Comparison of ENCODE assay signal across 8 cellular contexts in the genomic region with DNA sequence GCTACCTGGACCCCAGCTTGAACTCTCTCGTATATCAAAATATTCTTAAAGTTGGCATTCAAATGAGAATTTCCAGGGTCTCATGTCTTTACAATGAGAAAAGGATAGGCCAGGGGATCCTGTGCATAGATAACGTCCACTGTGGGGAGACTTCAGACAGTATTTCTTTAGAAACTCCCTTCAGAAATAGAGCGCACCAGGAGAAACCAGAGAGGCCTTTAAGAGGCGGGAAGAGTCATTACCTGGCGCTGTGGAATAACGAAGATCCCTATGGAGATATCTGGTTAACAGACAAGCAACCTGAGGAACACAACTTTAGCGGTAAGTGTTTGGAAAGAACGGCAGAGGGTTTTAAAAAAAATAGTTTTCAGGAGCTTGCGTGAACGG. TPM values are rescaled to one million over a fixed set of nuclear protein-coding genes. Genes with fewer than 3 reads are reported as not detected.
DNase-seq lines count a peak whose midpoint lies in the region; ATAC-seq, FAIRE-seq and TF ChIP-seq lines count a peak whose summit lies in the region.

No MANE protein-coding gene starts in this region.

- H3K36me3 ChIP-seq in breast epithelium (no peaks in the 10 kb centered on the region), lower lobe of right lung (no peaks in the 10 kb centered on the region)

- intact Hi-C loops in breast epithelium (cut with DNase I; ENCODE audit: low total_unique reads) (no loop called here), lower lobe of right lung (cut with DNase I) (no loop called here)

- H3K4me3 ChIP-seq in breast epithelium (peak overlapping the region; percentile 44 to 64 (median 51)), lower lobe of right lung (peak overlapping the region; percentile 58)

- DNase-seq in DMS79 (lab: John Stamatoyannopoulos, UW) (peak; percentile 0), breast epithelium (ENCODE audit: low spot score in 2 of 2) (no peak), lower lobe of right lung (no peak), urothelium cell line (ENCODE audit: low spot score) (peak; percentile 1), substantia nigra (lab: John Stamatoyannopoulos, UW) (no peak), AG08396 (ENCODE audit: low spot score) (no peak)

- no peak for TF ChIP-seq CTCF in breast epithelium (IDR thresholded peaks at IDR 0.05)
- no peak for TF ChIP-seq CTCF in lower lobe of right lung (IDR thresholded peaks at IDR 0.05)

- H3K27me3 ChIP-seq in breast epithelium (peaks cover 0 to 44% of the 10 kb centered on the region in 2 donors), lower lobe of right lung (ENCODE audit: low read depth) (no peaks in the 10 kb centered on the region)

- H3K9me3 Mint-ChIP-seq in IgD-negative memory B cell, result no peaks in the 10 kb centered on the region

- H3K27ac ChIP-seq in breast epithelium, result no peak overlapping the region
- H3K27ac ChIP-seq in lower lobe of right lung, result no peak overlapping the region
- no peak overlapping the region for H3K27ac ChIP-seq in substantia nigra (ENCODE audit: low read depth, low read length, poor library complexity, severe bottlenecking)

- no peaks in the 10 kb centered on the region for H3K9me3 ChIP-seq in breast epithelium
- no peaks in the 10 kb centered on the region for H3K9me3 ChIP-seq in lower lobe of right lung

- no peak for FAIRE-seq in urothelium cell line (lab: Jason Lieb, UNC)

- H3K4me1 Mint-ChIP-seq in IgD-negative memory B cell, result peaks cover 9 to 10% (median 10%) of the 10 kb centered on the region in 3 donors

- H3K4me3 Mint-ChIP-seq in IgD-negative memory B cell, result peak overlapping the region; percentile 90 to 96 (median 92)

- ATAC-seq in GM21423 (IDR thresholded peaks at IDR 0.05; ENCODE audit: unreplicated experiment) (peak; percentile 23), lower lobe of right lung (peak; percentile 6 to 41)

- H3K36me3 Mint-ChIP-seq in IgD-negative memory B cell, result no peaks in the 10 kb centered on the region

- peak overlapping the region in 2 of 3 donors; percentile 84 to 96 for H3K27ac Mint-ChIP-seq in IgD-negative memory B cell

- H3K4me1 ChIP-seq in breast epithelium (no peaks in the 10 kb centered on the region), lower lobe of right lung (no peaks in the 10 kb centered on the region)

- no peak for TF ChIP-seq POLR2A in breast epithelium (IDR thresholded peaks at IDR 0.05)

- H3K27me3 Mint-ChIP-seq in IgD-negative memory B cell, result peaks cover 4% of the 10 kb centered on the region

RNA-seq across cellular contexts. Expression of gene RADX, which starts 0.6 kb away (rescaled TPM):
- 1.9 TPM for polyA plus RNA-seq in IgD-negative memory B cell
- total RNA-seq in breast epithelium (1 to 10 TPM; 3.8 to 5.6 (median 4.2) TPM), lower lobe of right lung (3.7 TPM)

Comparison
In these comparisons a context has a peak if more than half of its experiments do, and no peak if none do; other contexts are left out.
1. DNase-seq: peak in DMS79 (single experiment) and urothelium cell line (single experiment); none in breast epithelium (0 of 2), lower lobe of right lung (single experiment), substantia nigra (0 of 49) and AG08396 (single experiment).